In the genomic region with DNA sequence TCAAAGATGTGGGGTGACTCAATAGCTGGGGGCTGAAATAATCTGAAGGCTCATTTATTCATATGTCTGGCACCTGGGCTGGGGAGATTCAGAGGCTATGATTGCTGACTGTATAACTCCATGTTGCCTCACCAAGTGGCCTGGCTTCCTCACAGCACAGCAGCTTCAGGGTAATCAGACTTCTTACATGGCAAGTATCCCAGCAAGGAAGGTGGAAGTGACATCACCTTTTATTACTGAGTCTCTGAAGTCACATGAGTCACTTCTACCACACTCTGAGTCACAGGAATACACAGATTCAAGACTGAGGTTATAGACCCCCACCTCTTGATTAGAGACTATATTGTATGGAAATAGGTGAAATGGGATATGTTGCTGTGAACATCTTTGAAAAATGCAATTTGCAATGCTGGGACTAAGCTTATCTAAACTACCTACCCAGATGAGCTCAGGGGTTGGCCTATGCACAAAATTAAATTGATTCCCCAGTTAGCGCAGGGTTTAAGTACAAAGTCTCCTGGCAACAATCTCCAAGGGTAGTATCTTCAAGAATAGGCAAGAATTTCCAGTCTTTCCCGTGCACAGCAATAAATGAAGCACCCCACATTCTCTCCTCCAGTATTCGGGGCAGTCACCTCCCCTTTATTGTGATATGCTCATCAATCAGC, we compare ENCODE assay signal across 17 cellular contexts.
DNase-seq lines count a peak whose midpoint lies in the region; ATAC-seq and TF ChIP-seq lines count a peak whose summit lies in the region.
"Had no signal": no experiment of that assay in that cellular context is flagged by ENCODE, and none has a peak within 500 bp of the region (broad histone marks: within the 10 kb centered on the region; RNA-seq: fewer than 3 reads in every experiment).

No MANE protein-coding gene starts in this region.

- TF ChIP-seq CTCF in AG10803 (conservative IDR thresholded peaks at IDR 0.05; ENCODE audit: low read length) = no peak
- TF ChIP-seq CTCF in brain microvascular endothelial cell (IDR thresholded peaks at IDR 0.05; ENCODE audit: low read depth, low read length, missing control alignments) = no peak
- no peak for TF ChIP-seq CTCF in kidney epithelial cell (IDR thresholded peaks at IDR 0.05; ENCODE audit: insufficient read depth, low read length, poor library complexity, severe bottlenecking)

- no peak overlapping the region for H3K4me3 ChIP-seq in AG10803 (ENCODE audit: low read length)
- no peak overlapping the region for H3K4me3 ChIP-seq in brain microvascular endothelial cell (ENCODE audit: low read depth, low read length)
- no peak overlapping the region for H3K4me3 ChIP-seq in kidney epithelial cell (ENCODE audit: low read depth, low read length)
- H3K4me3 ChIP-seq: psoas muscle, tibial nerve had no signal

- H3K36me3 ChIP-seq in brain microvascular endothelial cell (replicated peaks) (no peaks in the 10 kb centered on the region), kidney epithelial cell (ENCODE audit: control insufficient read depth, insufficient read depth, low read length) (no peaks in the 10 kb centered on the region)
- H3K36me3 ChIP-seq: tibial nerve had no signal

- no peak overlapping the region for H3K27ac ChIP-seq in brain microvascular endothelial cell
- H3K27ac ChIP-seq: psoas muscle, tibial nerve had no signal

- ATAC-seq in GM21825 (IDR thresholded peaks at IDR 0.05; ENCODE audit: unreplicated experiment) (no peak), HG03139 (IDR thresholded peaks at IDR 0.05; ENCODE audit: unreplicated experiment) (no peak)
- ATAC-seq: left colon, psoas muscle had no signal

- H3K27me3 ChIP-seq in brain microvascular endothelial cell (replicated peaks) (no peaks in the 10 kb centered on the region), kidney epithelial cell (ENCODE audit: control insufficient read depth, insufficient read depth, low read length) (no peaks in the 10 kb centered on the region)
- H3K27me3 ChIP-seq: tibial nerve had no signal

- in situ Hi-C loops in brain microvascular endothelial cell (cut with HindIII; ENCODE audit: low pct_ligation_motif_present, low sequenced_read_pairs) = no loop called here

- DNase-seq in AG10803 (ENCODE audit: low read depth) = peak; percentile 26
- DNase-seq in HS-5 (ENCODE audit: low read depth) = peak; percentile 82
- DNase-seq in brain microvascular endothelial cell = peak; percentile 71
- DNase-seq in kidney epithelial cell (ENCODE audit: low read depth) = peak; percentile 89
- no peak for DNase-seq in DMS 273 (lab: John Stamatoyannopoulos, UW; ENCODE audit: unreplicated experiment)
- DNase-seq in germinal center (ENCODE audit: low spot score) = no peak
- DNase-seq: activated CD4-positive, CD25-positive, alpha-beta regulatory T cell treated with anti-CD3 and anti-CD28 coated beads, Interleukin-2, amount 50 U/mL, for 72 hours; DMS79 treated with DMSO at 0.1 percent for 48 hours; head of caudate nucleus; left colon; naive B cell; psoas muscle; stimulated activated CD4-positive, alpha-beta T cell treated with anti-CD3 and anti-CD28 coated beads, Interleukin-2, amount 100 ng/mL, for 24 hours; stimulated activated CD8-positive, alpha-beta memory T cell treated with anti-CD3 and anti-CD28 coated beads, Interleukin-4, amount 100 ng/mL, for 48 hours had no signal

Comparison
In these comparisons a context has a peak if more than half of its experiments do, and no peak if none do; other contexts are left out.
1. DNase-seq: peak in AG10803 (single experiment), HS-5 (single experiment), brain microvascular endothelial cell (single experiment) and kidney epithelial cell (single experiment); none in DMS 273 (single experiment) and germinal center (single experiment).